Comparison of ENCODE assay signal across 8 cellular contexts in the genomic region with DNA sequence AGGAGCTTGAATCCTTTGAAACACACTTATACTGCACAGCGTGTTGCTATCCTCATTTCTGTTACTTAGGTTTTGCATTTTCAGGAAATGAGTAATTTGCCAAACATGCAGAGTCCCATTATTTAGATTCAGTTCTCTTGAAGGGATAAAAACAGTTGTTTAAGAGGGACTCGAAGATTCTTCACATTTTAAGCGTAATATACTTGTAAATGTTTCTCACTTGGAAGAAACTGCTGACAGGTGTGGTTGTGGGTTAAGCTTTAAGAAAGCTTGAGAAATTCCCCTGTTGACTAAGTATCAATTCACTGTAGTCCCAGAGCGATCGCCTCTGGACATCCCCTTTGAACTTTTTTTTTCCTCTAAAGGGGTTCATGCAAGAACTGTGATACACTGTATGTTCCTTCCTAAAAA.
DNase-seq lines count a peak whose midpoint lies in the region; ATAC-seq and FAIRE-seq lines count a peak whose summit lies in the region.

No MANE protein-coding gene starts in this region.

- ATAC-seq in GM18907 (IDR thresholded peaks at IDR 0.05; ENCODE audit: unreplicated experiment) (peak; percentile 80), HG02852 (IDR thresholded peaks at IDR 0.05; ENCODE audit: unreplicated experiment) (peak; percentile 75)

- FAIRE-seq in RCC 7860 (lab: Jason Lieb, UNC) = peak; percentile 65

- DNase-seq in RCC 7860 (ENCODE audit: low spot score) = peak; percentile 50
- DNase-seq in globus pallidus (ENCODE audit: low spot score) = peak; percentile 17
- no peak for DNase-seq in DMS153 (lab: John Stamatoyannopoulos, UW)
- no peak for DNase-seq in DMS79 treated with DMSO at 0.1 percent for 48 hours (lab: John Stamatoyannopoulos, UW)
- DNase-seq in COLO668 (lab: John Stamatoyannopoulos, UW; ENCODE audit: unreplicated experiment) = no peak
- no peak for DNase-seq in stimulated activated CD4-positive, alpha-beta T cell treated with anti-CD3 and anti-CD28 coated beads, Interleukin-1b, Interleukin-23, amount 100 ng/mL, for 48 hours

Comparison
In these comparisons a context has a peak if more than half of its experiments do, and no peak if none do; other contexts are left out.
1. DNase-seq: peak in RCC 7860 (single experiment) and globus pallidus (single experiment); none in DMS153 (single experiment), DMS79 treated with DMSO at 0.1 percent for 48 hours (single experiment), COLO668 (single experiment) and stimulated activated CD4-positive, alpha-beta T cell treated with anti-CD3 and anti-CD28 coated beads, Interleukin-1b, Interleukin-23, amount 100 ng/mL, for 48 hours (single experiment).